In genomic region chr1:17609529-17609928, GRCh38 we compare ENCODE assay signal across 30 cellular contexts.
"Had no signal": no experiment of that assay in that cellular context is flagged by ENCODE, and none has a peak within 500 bp of the region (broad histone marks: within the 10 kb centered on the region; RNA-seq: fewer than 3 reads in every experiment).

No MANE protein-coding gene starts in this region.

- H3K36me3 ChIP-seq: brain microvascular endothelial cell, cardiac muscle cell had no signal

- H3K36me3 Mint-ChIP-seq: activated naive CD4-positive, alpha-beta T cell treated with anti-CD3 and anti-CD28 coated beads, Interleukin-2, amount 50 U/mL, for 72 hours; T-cell had no signal

- H3K4me3 ChIP-seq: cardiac muscle cell, MG63, SK-N-MC had no signal

- H3K4me3 Mint-ChIP-seq: activated CD4-positive, alpha-beta T cell treated with anti-CD3 and anti-CD28 coated beads for 36 hours; activated CD8-positive, alpha-beta T cell treated with anti-CD3 and anti-CD28 coated beads for 36 hours; activated naive CD8-positive, alpha-beta T cell treated with anti-CD3 and anti-CD28 coated beads, Interleukin-2, amount 50 U/mL, for 24 hours; activated T-cell treated with anti-CD3 and anti-CD28 coated beads, Interleukin-2, amount 50 U/mL, for 24 hours; T-cell had no signal

- H3K9me3 ChIP-seq: MG63 had no signal

- ATAC-seq: activated CD4-positive, alpha-beta T cell treated with anti-CD3 and anti-CD28 coated beads for 36 hours; activated CD8-positive, alpha-beta T cell treated with anti-CD3 and anti-CD28 coated beads for 36 hours; activated naive CD4-positive, alpha-beta T cell treated with anti-CD3 and anti-CD28 coated beads, Interleukin-2, amount 50 U/mL, for 72 hours; activated naive CD8-positive, alpha-beta T cell treated with anti-CD3 and anti-CD28 coated beads, Interleukin-2, amount 50 U/mL, for 24 hours; Panc1; Right ventricle myocardium inferior; T-cell had no signal

- H3K27ac Mint-ChIP-seq: activated CD4-positive, alpha-beta T cell treated with anti-CD3 and anti-CD28 coated beads for 36 hours; activated CD8-positive, alpha-beta T cell treated with anti-CD3 and anti-CD28 coated beads for 36 hours; activated naive CD4-positive, alpha-beta T cell treated with anti-CD3 and anti-CD28 coated beads, Interleukin-2, amount 50 U/mL, for 72 hours; activated naive CD8-positive, alpha-beta T cell treated with anti-CD3 and anti-CD28 coated beads, Interleukin-2, amount 50 U/mL, for 24 hours; activated T-cell treated with anti-CD3 and anti-CD28 coated beads, Interleukin-2, amount 50 U/mL, for 24 hours; T-cell had no signal

- H3K27me3 Mint-ChIP-seq: activated CD4-positive, alpha-beta T cell treated with anti-CD3 and anti-CD28 coated beads for 36 hours; activated CD8-positive, alpha-beta T cell treated with anti-CD3 and anti-CD28 coated beads for 36 hours; activated T-cell treated with anti-CD3 and anti-CD28 coated beads, Interleukin-2, amount 50 U/mL, for 24 hours had no signal

- H3K27me3 ChIP-seq: brain microvascular endothelial cell, cardiac muscle cell, MG63 had no signal

- H3K4me1 Mint-ChIP-seq: activated CD4-positive, alpha-beta T cell treated with anti-CD3 and anti-CD28 coated beads for 36 hours; activated naive CD8-positive, alpha-beta T cell treated with anti-CD3 and anti-CD28 coated beads, Interleukin-2, amount 50 U/mL, for 24 hours; T-cell had no signal

- DNase-seq: activated CD4-positive, alpha-beta T cell treated with anti-CD3 and anti-CD28 coated beads for 36 hours; activated CD4-positive, alpha-beta T cell treated with anti-CD3 and anti-CD28 coated beads, Interleukin-2, amount 50 U/mL, for 1 hour; activated CD8-positive, alpha-beta memory T cell treated with anti-CD3 and anti-CD28 coated beads, Interleukin-2, amount 50 U/mL, for 4 hours; activated CD8-positive, alpha-beta T cell treated with anti-CD3 and anti-CD28 coated beads for 36 hours; activated effector memory CD4-positive, alpha-beta T cell treated with anti-CD3 and anti-CD28 coated beads, Interleukin-2, amount 50 U/mL, for 16 hours; activated naive CD4-positive, alpha-beta T cell treated with Interleukin-2 at 50 U/mL for 16 hours; activated naive CD8-positive, alpha-beta T cell treated with anti-CD3 and anti-CD28 coated beads, Interleukin-2, amount 50 U/mL, for 24 hours; activated T-cell treated with anti-CD3 and anti-CD28 coated beads, Interleukin-2, amount 50 U/mL, for 24 hours; amniotic stem cell; brain microvascular endothelial cell; cerebellar nuclear complex; MG63; MV-4-11; NCI-H1092 treated with DMSO at 0.1 percent for 48 hours; NCI-H1417 treated with DMSO at 0.1 percent for 48 hours; NCI-H187; NCI-H2081; NCI-H510A treated with DMSO at 0.1 percent for 48 hours; NCI-H69; NK-92 treated with Interleukin-12 subunit alpha and Interleukin-12 subunit beta, amount 100 ng/mL, for 24 hours; OCI-M1; RPMI8226; T-cell; T-helper 2 cell; T1000 had no signal

- H3K9me3 Mint-ChIP-seq: activated CD8-positive, alpha-beta T cell treated with anti-CD3 and anti-CD28 coated beads for 36 hours; activated naive CD4-positive, alpha-beta T cell treated with anti-CD3 and anti-CD28 coated beads, Interleukin-2, amount 50 U/mL, for 72 hours; activated naive CD8-positive, alpha-beta T cell treated with anti-CD3 and anti-CD28 coated beads, Interleukin-2, amount 50 U/mL, for 24 hours; activated T-cell treated with anti-CD3 and anti-CD28 coated beads, Interleukin-2, amount 50 U/mL, for 24 hours; T-cell had no signal

- H3K27ac ChIP-seq: brain microvascular endothelial cell, cardiac muscle cell, SK-N-MC had no signal
